In the genomic region with DNA sequence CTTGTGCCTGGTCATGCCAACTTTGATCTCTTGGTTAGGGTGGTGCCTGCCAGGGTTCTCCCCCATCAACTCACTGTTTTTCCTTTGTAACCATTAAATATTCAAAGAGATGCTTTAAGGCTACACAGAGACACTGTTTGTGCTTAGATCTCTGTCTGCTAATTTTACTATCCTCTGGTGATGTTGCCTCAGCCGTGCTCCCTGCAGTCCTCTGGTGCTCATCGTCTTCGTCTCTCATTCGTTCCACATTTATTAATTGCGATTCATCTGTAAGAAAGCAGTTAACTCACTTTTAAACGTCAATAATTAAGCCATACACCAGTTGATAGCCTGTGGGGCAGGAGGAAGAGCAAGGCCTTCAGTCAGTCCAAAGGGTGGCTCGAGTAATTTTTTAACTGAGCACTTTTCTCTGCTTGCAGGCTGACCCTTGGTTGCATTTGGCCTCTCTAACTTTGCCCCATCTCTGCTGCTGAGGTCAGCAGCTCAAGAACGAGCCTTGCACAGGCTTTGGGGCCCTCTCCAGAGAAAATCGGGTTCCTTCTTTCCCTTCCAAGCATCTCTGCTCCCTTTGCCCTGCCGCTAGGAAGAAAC, we compare ENCODE assay signal across 19 cellular contexts.
DNase-seq lines count a peak whose midpoint lies in the region; ATAC-seq, FAIRE-seq and TF ChIP-seq lines count a peak whose summit lies in the region.
"Had no signal": no experiment of that assay in that cellular context is flagged by ENCODE, and none has a peak within 500 bp of the region (broad histone marks: within the 10 kb centered on the region; RNA-seq: fewer than 3 reads in every experiment).

No MANE protein-coding gene starts in this region.

- no peak overlapping the region for H2BK12ac ChIP-seq in neuronal stem cell (ENCODE audit: low read length)

- H3K27ac ChIP-seq in heart right ventricle (peak overlapping the region in 9 of 10 donors; percentile 12 to 75 (median 53)), kidney (ENCODE audit: low read depth in 2 of 2, low read length in 2 of 2) (peak overlapping the region; percentile 63 to 74), neuronal stem cell (replicated peaks; ENCODE audit: low read length) (no peak overlapping the region), PC-9 (no peak overlapping the region)
- H3K27ac ChIP-seq: SJSA1 had no signal

- ATAC-seq in heart right ventricle (no peak), left ventricle myocardium superior (no peak), GM21619 (IDR thresholded peaks at IDR 0.05; ENCODE audit: unreplicated experiment) (no peak), HG02884 (IDR thresholded peaks at IDR 0.05; ENCODE audit: unreplicated experiment) (no peak)
- ATAC-seq: GM12878 had no signal

- no peak overlapping the region for H3K4ac ChIP-seq in neuronal stem cell (ENCODE audit: low read length)

- no peak overlapping the region for H2BK15ac ChIP-seq in neuronal stem cell (ENCODE audit: low read length)

- no peak overlapping the region for H2BK5ac ChIP-seq in neuronal stem cell (ENCODE audit: low read length)

- H3K4me1 ChIP-seq in heart right ventricle (peaks cover 0 to 4% (median 0%) of the 10 kb centered on the region in 9 donors), kidney (ENCODE audit: control insufficient read depth in 1 of 2, insufficient read depth in 1 of 2, low read depth in 1 of 2, low read length in 2 of 2) (peaks cover 19 to 48% of the 10 kb centered on the region in 2 donors), neuronal stem cell (ENCODE audit: control insufficient read depth in 2 of 2, insufficient read depth in 1 of 2, low read depth in 1 of 2, low read length in 2 of 2) (peaks cover 8 to 14% of the 10 kb centered on the region in 2 donors), PC-9 (replicated peaks; ENCODE audit: insufficient read depth) (no peaks in the 10 kb centered on the region)
- H3K4me1 ChIP-seq: SJSA1 had no signal

- H3K14ac ChIP-seq in neuronal stem cell (ENCODE audit: low read length), result no peak overlapping the region

- no peaks in the 10 kb centered on the region for H3K9me2 ChIP-seq in PC-9 (ENCODE audit: insufficient read depth)

- POLR2A ChIA-PET in PC-9 (lab: Charles Lee; ENCODE audit: unreplicated experiment), result no interaction called here

- no peaks in the 10 kb centered on the region for H3K79me2 ChIP-seq in PC-9 (ENCODE audit: low read depth)

- H3K18ac ChIP-seq in neuronal stem cell (ENCODE audit: low read length), result no peak overlapping the region

- H3K27me3 ChIP-seq in heart right ventricle, result peaks cover 0 to 4% (median 0%) of the 10 kb centered on the region in 7 donors
- peaks cover 0 to 22% (median 0%) of the 10 kb centered on the region in 3 experiments for H3K27me3 ChIP-seq in neuronal stem cell (ENCODE audit: control insufficient read depth in 3 of 3, insufficient read depth in 3 of 3, low read depth in 1 of 3, low read length in 3 of 3)
- H3K27me3 ChIP-seq in PC-9 (ENCODE audit: insufficient read depth, low read depth), result no peaks in the 10 kb centered on the region
- H3K27me3 ChIP-seq: SJSA1 had no signal

- H3K36me3 ChIP-seq in heart right ventricle (no peaks in the 10 kb centered on the region), kidney (ENCODE audit: control insufficient read depth in 1 of 2, insufficient read depth in 2 of 2, low read length in 2 of 2) (no peaks in the 10 kb centered on the region), neuronal stem cell (replicated peaks in 1 of 2; ENCODE audit: control insufficient read depth in 2 of 2, insufficient read depth in 2 of 2, low read length in 2 of 2) (no peaks in the 10 kb centered on the region), PC-9 (ENCODE audit: low read depth) (no peaks in the 10 kb centered on the region)
- H3K36me3 ChIP-seq: SJSA1 had no signal

- H4K8ac ChIP-seq in neuronal stem cell (ENCODE audit: low read depth, low read length), result no peak overlapping the region

- H3F3A ChIP-seq in PC-9 (ENCODE audit: insufficient read depth, low read depth), result no peaks in the 10 kb centered on the region

- H3K4me2 ChIP-seq in neuronal stem cell (ENCODE audit: insufficient read depth, low read length, poor library complexity, severe bottlenecking) (no peak overlapping the region), PC-9 (no peak overlapping the region)

- H2AFZ ChIP-seq in neuronal stem cell (ENCODE audit: low read length) (no peak overlapping the region), PC-9 (no peak overlapping the region)

- WGBS in heart right ventricle, 2 donors, result 81 to 89% methylated on average over 10 of the region's 10 CpGs
- WGBS in neuronal stem cell (ENCODE audit: extremely low coverage in 2 of 2, insufficient read length in 2 of 2, insufficient replicate concordance in 1 of 2), 2 donors, result no CpG with 5 or more reads among the region's 10 CpGs

- FAIRE-seq in kidney (lab: Jason Lieb, UNC), result no peak
- FAIRE-seq: GM12878, GM18507, H54 had no signal

- H2BK120ac ChIP-seq in neuronal stem cell (ENCODE audit: low read depth, low read length), result no peak overlapping the region

- intact Hi-C loops in heart right ventricle (cut with DNase I) (loop anchor here in 2 of 10 donors (5.0 kb wide), 2 partner anchors 48 to 53 kb away; no protein-coding TSS in a partner anchor), left ventricle myocardium superior (cut with micrococcal nuclease) (no loop called here), kidney (cut with DNase I) (no loop called here), PC-9 (cut with micrococcal nuclease; ENCODE audit: unreplicated experiment) (no loop called here)

- no peaks in the 10 kb centered on the region for H4K20me1 ChIP-seq in PC-9 (ENCODE audit: insufficient read depth)

- H3K9me3 ChIP-seq in heart right ventricle (peaks cover 0 to 12% (median 0%) of the 10 kb centered on the region in 11 donors), kidney (ENCODE audit: control insufficient read depth in 1 of 2, low read length in 2 of 2) (no peaks in the 10 kb centered on the region), neuronal stem cell (replicated peaks in 1 of 2; ENCODE audit: control insufficient read depth in 2 of 2, insufficient read depth in 1 of 2, low read depth in 1 of 2, low read length in 2 of 2) (no peaks in the 10 kb centered on the region), PC-9 (ENCODE audit: insufficient read depth, low read depth) (no peaks in the 10 kb centered on the region)
- H3K9me3 ChIP-seq: Caco-2, SJSA1 had no signal

- H3K79me1 ChIP-seq in neuronal stem cell (ENCODE audit: low read depth, low read length), result no peaks in the 10 kb centered on the region

- peak overlapping the region; percentile 31 for H2AK5ac ChIP-seq in neuronal stem cell (ENCODE audit: low read depth, low read length)

- BruUV-seq in PC-9 (replicated peaks; lab: Mats Ljungman, UMichigan), result no TSS peak

- no peak overlapping the region for H3K23ac ChIP-seq in neuronal stem cell (ENCODE audit: low read depth, low read length, poor library complexity)

- DNase-seq in heart right ventricle (no peak), left ventricle myocardium superior (no peak), kidney (no peak), neuronal stem cell (ENCODE audit: low spot score) (no peak), PC-9 (no peak)
- DNase-seq: Caco-2; CD4-positive, alpha-beta T cell; EL; NCI-H1048; NCI-H1436; NCI-H1930; NCI-H226; NCI-H524 treated with DMSO at 0.1 percent for 48 hours had no signal

- CTCF ChIA-PET in PC-9 (lab: Charles Lee), result no interaction called here

- no peak for TF ChIP-seq CTCF in heart right ventricle (IDR thresholded peaks at IDR 0.05)
- no peak for TF ChIP-seq CTCF in kidney (IDR thresholded peaks at IDR 0.05; ENCODE audit: borderline replicate concordance, extremely low read depth, insufficient read depth)
- no peak for TF ChIP-seq CTCF in PC-9 (conservative IDR thresholded peaks at IDR 0.05)

- H3K4me3 ChIP-seq in heart right ventricle, result no peak overlapping the region
- H3K4me3 ChIP-seq in kidney (ENCODE audit: low read length in 2 of 2), result no peak overlapping the region
- H3K4me3 ChIP-seq in neuronal stem cell (ENCODE audit: low read length in 2 of 2), result no peak overlapping the region
- H3K4me3 ChIP-seq in PC-9, result no peak overlapping the region
- H3K4me3 ChIP-seq: GM12878, SJSA1 had no signal

- H3K9ac ChIP-seq in kidney (ENCODE audit: low read length in 2 of 2), result no peak overlapping the region
- H3K9ac ChIP-seq in neuronal stem cell (ENCODE audit: low read depth, low read length, poor library complexity), result no peak overlapping the region

- no peak overlapping the region for H4K91ac ChIP-seq in neuronal stem cell (ENCODE audit: low read depth, low read length, poor library complexity)

Comparison
In these comparisons a context has a peak if more than half of its experiments do, and no peak if none do; other contexts are left out.
1. H3K27ac ChIP-seq: peak in heart right ventricle (9 of 10) and kidney (2 of 2); none in neuronal stem cell (single experiment) and PC-9 (single experiment).